ENCODE assay signal across 8 cellular contexts in genomic region chr7:26291699-26292538, GRCh38. TPM values are rescaled to one million over a fixed set of nuclear protein-coding genes. Genes with fewer than 3 reads are reported as not detected.
DNase-seq lines count a peak whose midpoint lies in the region; ATAC-seq lines count a peak whose summit lies in the region.

Gene SNX10 (plus strand): TSS chr7:26291862. CDS start chr7:26346443, 54,581 bp downstream.

- DNase-seq in NCI-H2107 (lab: John Stamatoyannopoulos, UW) (peak; percentile 41), lung microvascular endothelial cell (ENCODE audit: low read depth in 2 of 2) (peak; percentile 11 to 41), NCI-H187 treated with DMSO at 0.1 percent for 48 hours (lab: John Stamatoyannopoulos, UW) (no peak)
- peak; percentile 51 for DNase-seq in activated CD4-positive, alpha-beta T cell treated with anti-CD3 and anti-CD28 coated beads for 1 hour
- DNase-seq in stimulated activated CD8-positive, alpha-beta memory T cell treated with anti-CD3 and anti-CD28 coated beads, Interleukin-12 subunit alpha, Interleukin-12 subunit beta, amount 100 ng/mL, for 1 hour (ENCODE audit: low read depth): peak; percentile 36

- peak within 1 kb of the TSS; percentile 39 for H3K27ac ChIP-seq in cingulate gyrus (ENCODE audit: low read depth, low read length)

- ATAC-seq in GM18511 (IDR thresholded peaks at IDR 0.05; ENCODE audit: unreplicated experiment): peak; percentile 76
- ATAC-seq in HG02973 (IDR thresholded peaks at IDR 0.05; ENCODE audit: unreplicated experiment): peak; percentile 65

RNA-seq across cellular contexts. Expression of gene SNX10, which starts in this region (rescaled TPM):
- 1.3 and 3.2 TPM in 2 replicates for total RNA-seq in lung microvascular endothelial cell
